In the genomic region with DNA sequence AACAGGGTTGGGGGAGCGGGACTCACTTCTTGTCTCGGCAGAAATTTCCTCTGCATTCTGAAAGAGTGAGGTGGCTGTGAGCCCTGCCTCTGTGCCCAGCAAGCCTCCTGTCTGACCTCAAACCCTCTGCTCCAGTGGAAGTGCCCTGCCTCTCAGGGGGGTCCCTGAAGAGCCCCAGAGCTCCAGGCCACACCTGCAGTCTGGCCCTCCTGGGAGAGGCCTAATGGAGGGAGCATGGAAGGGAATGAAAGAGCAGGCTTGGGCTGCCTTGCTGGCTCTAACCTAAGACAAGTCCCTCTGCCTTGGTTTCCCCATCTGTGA, we compare ENCODE assay signal across 14 cellular contexts. TPM values are rescaled to one million over a fixed set of nuclear protein-coding genes. Genes with fewer than 3 reads are reported as not detected.
A peak's percentile ranks its signal among the peaks of the same experiment; 100 is the strongest.
DNase-seq lines count a peak whose midpoint lies in the region; ATAC-seq and TF ChIP-seq lines count a peak whose summit lies in the region.
"Had no signal": no experiment of that assay in that cellular context is flagged by ENCODE, and none has a peak within 500 bp of the region (broad histone marks: within the 10 kb centered on the region; RNA-seq: fewer than 3 reads in every experiment).

No MANE protein-coding gene starts in this region.

- dilution Hi-C loops in mammary epithelial cell (cut with HindIII; ENCODE audit: low sequenced_read_pairs): no loop called here

- CTCF ChIA-PET in MCF 10A (lab: Yijun Ruan, JAX) (interaction anchor here (0.9 to 2.4 kb wide), 4 partner anchors 12 to 28 kb away, joined by 3 to 19 read pairs (median 6); partner anchors contain the start of gene ARHGEF17), mammary epithelial cell (lab: Charles Lee; ENCODE audit: low non-redundant PET) (no interaction called here)

- POLR2A ChIA-PET in MCF 10A (lab: Yijun Ruan, JAX): interaction anchor here (1.0 kb wide), 1 partner anchor 11 kb away, joined by 4 read pairs; no protein-coding TSS in a partner anchor

- no peak overlapping the region for H3K4me3 Mint-ChIP-seq in MCF 10A (ENCODE audit: unreplicated experiment)
- H3K4me3 Mint-ChIP-seq in activated naive CD8-positive, alpha-beta T cell treated with anti-CD3 and anti-CD28 coated beads, Interleukin-2, amount 50 U/mL, for 24 hours: no peak overlapping the region
- H3K4me3 Mint-ChIP-seq: activated naive CD4-positive, alpha-beta T cell treated with anti-CD3 and anti-CD28 coated beads, Interleukin-2, amount 10 ng/mL, durations not matched to agents 7 days and 5 days had no signal

- 100% methylated on average over 2 of the region's 2 CpGs for WGBS in mammary epithelial cell (ENCODE audit: low coverage, missing lambda C conversion rate)
- WGBS in urinary bladder: 66% methylated on average over 2 of the region's 2 CpGs

- peaks cover 43% of the 10 kb centered on the region for H3K4me1 ChIP-seq in mammary epithelial cell (ENCODE audit: insufficient read depth, low read length)
- peaks cover 77% of the 10 kb centered on the region for H3K4me1 ChIP-seq in fibroblast of lung (ENCODE audit: control insufficient read depth, extremely low read depth, insufficient read depth, low read length)
- H3K4me1 ChIP-seq in osteoblast (ENCODE audit: insufficient read depth, low read length): peaks cover 91% of the 10 kb centered on the region
- H3K4me1 ChIP-seq in urinary bladder (ENCODE audit: insufficient read depth): no peaks in the 10 kb centered on the region

- H3K9me3 ChIP-seq in mammary epithelial cell (replicated peaks; ENCODE audit: insufficient read depth, low read length): no peaks in the 10 kb centered on the region
- H3K9me3 ChIP-seq in fibroblast of lung (ENCODE audit: control insufficient read depth, insufficient read depth, low read depth, low read length): no peaks in the 10 kb centered on the region
- H3K9me3 ChIP-seq in osteoblast (ENCODE audit: low read depth, low read length): no peaks in the 10 kb centered on the region

- in situ Hi-C loops in mammary epithelial cell (cut with MboI; ENCODE audit: low sequenced_read_pairs in 2 of 2): no loop called here

- peak overlapping the region; percentile 84 for H3K27ac Mint-ChIP-seq in MCF 10A (ENCODE audit: low read depth, unreplicated experiment)
- no peak overlapping the region for H3K27ac Mint-ChIP-seq in activated naive CD8-positive, alpha-beta T cell treated with anti-CD3 and anti-CD28 coated beads, Interleukin-2, amount 50 U/mL, for 24 hours
- H3K27ac Mint-ChIP-seq: activated naive CD4-positive, alpha-beta T cell treated with anti-CD3 and anti-CD28 coated beads, Interleukin-2, amount 10 ng/mL, durations not matched to agents 7 days and 5 days had no signal

- H3K79me2 ChIP-seq in mammary epithelial cell (ENCODE audit: insufficient read depth, low read length) (peaks cover 54% of the 10 kb centered on the region), fibroblast of lung (ENCODE audit: control insufficient read depth, insufficient read depth, low read length) (peaks cover 81% of the 10 kb centered on the region), osteoblast (ENCODE audit: insufficient read depth, low read length) (peaks cover 91% of the 10 kb centered on the region)

- TF ChIP-seq CTCF in MCF 10A (IDR thresholded peaks at IDR 0.05; ENCODE audit: unreplicated experiment) (no peak), mammary epithelial cell (conservative IDR thresholded peaks at IDR 0.05 in 1 of 2, IDR thresholded peaks at IDR 0.05 in 1 of 2; ENCODE audit: extremely low read depth in 1 of 2, insufficient read depth in 1 of 2, low read depth in 1 of 2, low read length in 2 of 2) (no peak), fibroblast of lung (conservative IDR thresholded peaks at IDR 0.05 in 1 of 2, IDR thresholded peaks at IDR 0.05 in 1 of 2; ENCODE audit: low read depth in 1 of 2, low read length in 2 of 2) (no peak), osteoblast (IDR thresholded peaks at IDR 0.05; ENCODE audit: extremely low read depth, low read depth, low read length) (no peak)

- H3K27ac ChIP-seq in mammary epithelial cell (ENCODE audit: insufficient read depth, low read depth, low read length) (no peak overlapping the region), fibroblast of lung (ENCODE audit: insufficient read depth, low read length) (peak overlapping the region; percentile 73), osteoblast (ENCODE audit: low read depth, low read length) (peak overlapping the region; percentile 94), urinary bladder (ENCODE audit: low read depth) (peak overlapping the region; percentile 79)

- H2AFZ ChIP-seq in mammary epithelial cell (ENCODE audit: low read depth, low read length) (no peak overlapping the region), fibroblast of lung (ENCODE audit: low read length) (no peak overlapping the region), osteoblast (ENCODE audit: low read length) (no peak overlapping the region)

- no peaks in the 10 kb centered on the region for H4K20me1 ChIP-seq in mammary epithelial cell (ENCODE audit: insufficient read depth, low read length)
- H4K20me1 ChIP-seq in fibroblast of lung (ENCODE audit: control insufficient read depth, extremely low read depth, insufficient read depth, low read length): no peaks in the 10 kb centered on the region
- peaks cover 38% of the 10 kb centered on the region for H4K20me1 ChIP-seq in osteoblast (ENCODE audit: insufficient read depth, low read length)

- no peaks in the 10 kb centered on the region for H3K9me3 Mint-ChIP-seq in MCF 10A (ENCODE audit: unreplicated experiment)
- no peaks in the 10 kb centered on the region for H3K9me3 Mint-ChIP-seq in activated naive CD8-positive, alpha-beta T cell treated with anti-CD3 and anti-CD28 coated beads, Interleukin-2, amount 50 U/mL, for 24 hours
- H3K9me3 Mint-ChIP-seq: activated naive CD4-positive, alpha-beta T cell treated with anti-CD3 and anti-CD28 coated beads, Interleukin-2, amount 10 ng/mL, durations not matched to agents 7 days and 5 days had no signal

- H3K27me3 ChIP-seq in mammary epithelial cell (ENCODE audit: insufficient read depth, low read length) (no peaks in the 10 kb centered on the region), fibroblast of lung (ENCODE audit: control insufficient read depth, insufficient read depth, low read length) (no peaks in the 10 kb centered on the region), osteoblast (ENCODE audit: insufficient read depth, low read length) (no peaks in the 10 kb centered on the region)

- H3K4me1 Mint-ChIP-seq in MCF 10A (ENCODE audit: insufficient read depth, unreplicated experiment): peaks cover 9% of the 10 kb centered on the region
- H3K4me1 Mint-ChIP-seq in activated naive CD8-positive, alpha-beta T cell treated with anti-CD3 and anti-CD28 coated beads, Interleukin-2, amount 50 U/mL, for 24 hours: peaks cover 9% of the 10 kb centered on the region

- H3K4me3 ChIP-seq in mammary epithelial cell (replicated peaks in 1 of 3; ENCODE audit: insufficient read depth in 1 of 3, low read depth in 2 of 3, low read length in 3 of 3) (no peak overlapping the region), fibroblast of lung (replicated peaks in 1 of 4; ENCODE audit: control extremely low read depth in 1 of 4, insufficient read depth in 1 of 4, low read depth in 3 of 4, low read length in 4 of 4) (no peak overlapping the region), osteoblast (ENCODE audit: insufficient read depth, low read length) (peak overlapping the region; percentile 15), urinary bladder (ENCODE audit: low read depth, low read length) (no peak overlapping the region)

- H3K9ac ChIP-seq in mammary epithelial cell (ENCODE audit: insufficient read depth, low read length): no peak overlapping the region
- H3K9ac ChIP-seq in fibroblast of lung (ENCODE audit: insufficient read depth, low read length): peak overlapping the region; percentile 44

- H3K27me3 Mint-ChIP-seq in MCF 10A (ENCODE audit: insufficient read depth, unreplicated experiment): no peaks in the 10 kb centered on the region
- no peaks in the 10 kb centered on the region for H3K27me3 Mint-ChIP-seq in activated naive CD8-positive, alpha-beta T cell treated with anti-CD3 and anti-CD28 coated beads, Interleukin-2, amount 50 U/mL, for 24 hours

- peaks cover 18% of the 10 kb centered on the region for H3K36me3 Mint-ChIP-seq in MCF 10A (ENCODE audit: insufficient read depth, unreplicated experiment)
- no peaks in the 10 kb centered on the region for H3K36me3 Mint-ChIP-seq in activated naive CD8-positive, alpha-beta T cell treated with anti-CD3 and anti-CD28 coated beads, Interleukin-2, amount 50 U/mL, for 24 hours (ENCODE audit: low read depth)
- H3K36me3 Mint-ChIP-seq: activated naive CD4-positive, alpha-beta T cell treated with anti-CD3 and anti-CD28 coated beads, Interleukin-2, amount 10 ng/mL, durations not matched to agents 7 days and 5 days had no signal

- DNase-seq in MCF 10A (ENCODE audit: unreplicated experiment) (no peak), mammary epithelial cell (no peak), fibroblast of lung (ENCODE audit: low read depth in 2 of 2) (no peak), osteoblast (ENCODE audit: insufficient read length, low spot score, missing footprints) (peak; percentile 83), NCI-H187 treated with DMSO at 0.1 percent for 48 hours (lab: John Stamatoyannopoulos, UW) (no peak), NCI-H2171 (lab: John Stamatoyannopoulos, UW) (no peak)
- no peak for DNase-seq in activated naive CD8-positive, alpha-beta T cell treated with anti-CD3 and anti-CD28 coated beads, Interleukin-2, amount 50 U/mL, for 24 hours
- DNase-seq: 8988T; activated CD4-positive, alpha-beta T cell treated with anti-CD3 and anti-CD28 coated beads for 4 hours; activated naive CD4-positive, alpha-beta T cell treated with anti-CD3 and anti-CD28 coated beads, Interleukin-2, amount 10 ng/mL, durations not matched to agents 7 days and 5 days; DND-41; NCI-H2227 treated with DMSO at 0.1 percent for 48 hours; SIG-M5 had no signal

- H3K36me3 ChIP-seq in mammary epithelial cell (ENCODE audit: insufficient read depth, low read length): peaks cover 3% of the 10 kb centered on the region
- peaks cover 2% of the 10 kb centered on the region for H3K36me3 ChIP-seq in fibroblast of lung (ENCODE audit: control insufficient read depth, insufficient read depth, low read length)
- peaks cover 9% of the 10 kb centered on the region for H3K36me3 ChIP-seq in osteoblast (ENCODE audit: insufficient read depth, low read length)
- H3K36me3 ChIP-seq in urinary bladder (ENCODE audit: insufficient read depth): no peaks in the 10 kb centered on the region

- BruUV-seq in MCF 10A (replicated peaks; lab: Mats Ljungman, UMichigan) (no TSS peak), mammary epithelial cell (replicated peaks; lab: Mats Ljungman, UMichigan) (no TSS peak)

- intact Hi-C loops in MCF 10A (cut with micrococcal nuclease) (no loop called here), mammary epithelial cell (cut with micrococcal nuclease) (no loop called here)

- ATAC-seq in activated naive CD8-positive, alpha-beta T cell treated with anti-CD3 and anti-CD28 coated beads, Interleukin-2, amount 50 U/mL, for 24 hours: no peak

- H3K4me2 ChIP-seq in mammary epithelial cell (ENCODE audit: insufficient read depth, low read depth, low read length): no peak overlapping the region
- peak overlapping the region; percentile 88 for H3K4me2 ChIP-seq in fibroblast of lung (ENCODE audit: extremely low read depth, insufficient read depth, low read length)
- peak overlapping the region; percentile 67 for H3K4me2 ChIP-seq in osteoblast (ENCODE audit: insufficient read depth, low read length)

RNA-seq across cellular contexts. Expression of gene ARHGEF17, which starts 14.9 kb away (rescaled TPM):
- total RNA-seq in MCF 10A (2022): 27.6 and 29.3 TPM in 2 replicates
- 10 to 100 TPM; 19.5 to 25.4 TPM for total RNA-seq in mammary epithelial cell
- polyA plus RNA-seq in mammary epithelial cell: 12.1 TPM
- polyA minus RNA-seq in mammary epithelial cell: 17.2 TPM
- total RNA-seq in fibroblast of lung: 28.2 and 42.8 TPM in 2 replicates
- 26.5 and 43.1 TPM in 2 replicates for polyA plus RNA-seq in fibroblast of lung
- polyA plus RNA-seq in fibroblast of lung (2012): 41.8 and 65.2 TPM in 2 replicates
- 98.5 and 157 TPM in 2 replicates for polyA minus RNA-seq in fibroblast of lung (ENCODE audit: low replicate concordance)
- total RNA-seq in osteoblast: 50.1 and 67.0 TPM in 2 replicates
- total RNA-seq in urinary bladder: 30.7 TPM
- 69.8 TPM for polyA plus RNA-seq in urinary bladder

RNA-seq across cellular contexts. Expression of gene P2RY6, which starts 50.8 kb away (rescaled TPM):
- total RNA-seq in MCF 10A (2022): not detected in 2 replicates
- under 1 TPM; under 0.01 to 0.28 TPM for total RNA-seq in mammary epithelial cell
- 0.46 TPM for polyA plus RNA-seq in mammary epithelial cell
- polyA minus RNA-seq in mammary epithelial cell: not detected
- total RNA-seq in fibroblast of lung: 0.26 and 0.33 TPM in 2 replicates
- polyA plus RNA-seq in fibroblast of lung: 0.12 and 0.24 TPM in 2 replicates
- polyA plus RNA-seq in fibroblast of lung (2012): 0.10 and 0.22 TPM in 2 replicates
- polyA minus RNA-seq in fibroblast of lung (ENCODE audit: low replicate concordance): 0.27 TPM in 1 of 2 replicates, not detected in the other
- total RNA-seq in osteoblast: 0.72 and 1.8 TPM in 2 replicates
- total RNA-seq in urinary bladder: 0.90 TPM
- 2.6 TPM for polyA plus RNA-seq in urinary bladder

RNA-seq across cellular contexts. Expression of gene RELT, which starts 53.3 kb away (rescaled TPM):
- 5.8 and 8.4 TPM in 2 replicates for total RNA-seq in MCF 10A (2022)
- total RNA-seq in mammary epithelial cell: 10 to 100 TPM in 1 of 2 donors, 1 to 10 TPM in 1; 4.5 to 10.2 TPM
- polyA plus RNA-seq in mammary epithelial cell: 5.1 TPM
- polyA minus RNA-seq in mammary epithelial cell: 8.6 TPM
- 0.33 and 0.77 TPM in 2 replicates for total RNA-seq in fibroblast of lung
- 0.70 and 1.0 TPM in 2 replicates for polyA plus RNA-seq in fibroblast of lung
- 0.96 and 1.8 TPM in 2 replicates for polyA plus RNA-seq in fibroblast of lung (2012)
- 0.85 and 0.90 TPM in 2 replicates for polyA minus RNA-seq in fibroblast of lung (ENCODE audit: low replicate concordance)
- 2.9 and 4.0 TPM in 2 replicates for total RNA-seq in osteoblast
- 2.6 TPM for total RNA-seq in urinary bladder
- polyA plus RNA-seq in urinary bladder: 2.7 TPM
